ENCODE assay signal across 15 cellular contexts in the genomic region with DNA sequence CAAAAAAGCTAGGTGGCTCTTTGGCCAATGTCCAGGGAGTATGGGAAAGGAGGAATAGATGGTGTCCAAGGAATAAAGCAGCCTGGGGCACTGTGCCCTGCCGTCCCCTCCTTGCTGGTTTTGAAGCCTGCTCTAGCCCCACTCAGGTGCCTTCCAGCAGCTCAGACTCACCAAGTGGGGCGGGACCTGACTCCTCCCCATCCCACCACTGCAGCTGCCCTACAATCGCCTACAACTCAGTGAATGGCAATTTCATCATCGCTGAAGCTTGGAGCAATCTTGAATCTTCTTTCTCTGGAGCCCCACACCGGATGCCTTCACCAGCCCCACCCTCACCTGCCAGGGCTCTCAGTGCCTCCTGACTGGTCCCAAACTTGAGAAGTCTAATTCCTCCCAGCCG.
"Had no signal": no experiment of that assay in that cellular context is flagged by ENCODE, and none has a peak within 500 bp of the region (broad histone marks: within the 10 kb centered on the region; RNA-seq: fewer than 3 reads in every experiment).

No MANE protein-coding gene starts in this region.

- ATAC-seq: activated CD8-positive, alpha-beta memory T cell treated with anti-CD3 and anti-CD28 coated beads, Interleukin-2, amount 10 ng/mL, durations not matched to agents 7 days and 5 days had no signal

- DNase-seq: activated B cell treated with CpG ODN at 0.5 μM for 24 hours; activated CD4-positive, alpha-beta memory T cell treated with anti-CD3 and anti-CD28 coated beads, Interleukin-2, amount 10 ng/mL, durations not matched to agents 7 days and 5 days; activated CD4-positive, alpha-beta T cell treated with anti-CD3 and anti-CD28 coated beads for 4 hours; activated CD8-positive, alpha-beta memory T cell treated with anti-CD3 and anti-CD28 coated beads, Interleukin-2, amount 10 ng/mL, durations not matched to agents 7 days and 5 days; activated naive CD4-positive, alpha-beta T cell treated with Interleukin-2 at 50 U/mL for 16 hours; activated naive CD8-positive, alpha-beta T cell treated with anti-CD3 and anti-CD28 coated beads, Interleukin-2, amount 10 ng/mL, durations not matched to agents 7 days and 5 days; central memory CD4-positive, alpha-beta T cell; endodermal cell; midbrain; nephron progenitor cell; nucleus accumbens; stimulated activated CD4-positive, alpha-beta T cell treated with anti-CD3 and anti-CD28 coated beads, Interleukin-15, amount 100 ng/mL, for 24 hours; stimulated activated CD4-positive, alpha-beta T cell treated with anti-CD3 and anti-CD28 coated beads, Interleukin-2, amount 100 ng/mL, for 48 hours had no signal

- H3K27ac ChIP-seq: epithelial cell of prostate had no signal

- H3K4me3 ChIP-seq: skin epidermis had no signal
